1 cellular context compared by ENCODE assay signal in the genomic region with DNA sequence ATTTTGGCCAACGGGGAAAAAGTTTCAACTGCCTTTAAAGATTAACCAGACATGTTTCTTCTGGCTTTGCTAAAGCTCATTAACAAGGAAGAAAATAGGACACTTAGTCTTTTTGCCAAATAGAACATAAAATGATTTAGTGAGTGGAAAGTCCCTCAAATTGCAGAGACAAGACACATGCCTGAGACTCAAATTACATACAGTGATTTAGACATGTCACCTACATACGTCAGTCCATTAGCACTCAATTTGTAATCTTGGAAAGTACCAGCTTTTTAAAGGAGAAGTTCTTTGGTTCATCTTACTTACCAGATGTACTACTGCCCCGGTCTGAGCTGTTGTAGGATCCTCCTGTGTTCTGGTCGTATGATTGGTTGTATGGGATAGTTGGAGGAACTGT.
TF ChIP-seq lines count a peak whose summit lies in the region.

No MANE protein-coding gene starts in this region.

TF ChIP-seq in GM12878, 131 proteins besides CTCF, POLR2A, EP300 and RAD21 (continued from another document):
- TF ChIP-seq, protein P1, sequence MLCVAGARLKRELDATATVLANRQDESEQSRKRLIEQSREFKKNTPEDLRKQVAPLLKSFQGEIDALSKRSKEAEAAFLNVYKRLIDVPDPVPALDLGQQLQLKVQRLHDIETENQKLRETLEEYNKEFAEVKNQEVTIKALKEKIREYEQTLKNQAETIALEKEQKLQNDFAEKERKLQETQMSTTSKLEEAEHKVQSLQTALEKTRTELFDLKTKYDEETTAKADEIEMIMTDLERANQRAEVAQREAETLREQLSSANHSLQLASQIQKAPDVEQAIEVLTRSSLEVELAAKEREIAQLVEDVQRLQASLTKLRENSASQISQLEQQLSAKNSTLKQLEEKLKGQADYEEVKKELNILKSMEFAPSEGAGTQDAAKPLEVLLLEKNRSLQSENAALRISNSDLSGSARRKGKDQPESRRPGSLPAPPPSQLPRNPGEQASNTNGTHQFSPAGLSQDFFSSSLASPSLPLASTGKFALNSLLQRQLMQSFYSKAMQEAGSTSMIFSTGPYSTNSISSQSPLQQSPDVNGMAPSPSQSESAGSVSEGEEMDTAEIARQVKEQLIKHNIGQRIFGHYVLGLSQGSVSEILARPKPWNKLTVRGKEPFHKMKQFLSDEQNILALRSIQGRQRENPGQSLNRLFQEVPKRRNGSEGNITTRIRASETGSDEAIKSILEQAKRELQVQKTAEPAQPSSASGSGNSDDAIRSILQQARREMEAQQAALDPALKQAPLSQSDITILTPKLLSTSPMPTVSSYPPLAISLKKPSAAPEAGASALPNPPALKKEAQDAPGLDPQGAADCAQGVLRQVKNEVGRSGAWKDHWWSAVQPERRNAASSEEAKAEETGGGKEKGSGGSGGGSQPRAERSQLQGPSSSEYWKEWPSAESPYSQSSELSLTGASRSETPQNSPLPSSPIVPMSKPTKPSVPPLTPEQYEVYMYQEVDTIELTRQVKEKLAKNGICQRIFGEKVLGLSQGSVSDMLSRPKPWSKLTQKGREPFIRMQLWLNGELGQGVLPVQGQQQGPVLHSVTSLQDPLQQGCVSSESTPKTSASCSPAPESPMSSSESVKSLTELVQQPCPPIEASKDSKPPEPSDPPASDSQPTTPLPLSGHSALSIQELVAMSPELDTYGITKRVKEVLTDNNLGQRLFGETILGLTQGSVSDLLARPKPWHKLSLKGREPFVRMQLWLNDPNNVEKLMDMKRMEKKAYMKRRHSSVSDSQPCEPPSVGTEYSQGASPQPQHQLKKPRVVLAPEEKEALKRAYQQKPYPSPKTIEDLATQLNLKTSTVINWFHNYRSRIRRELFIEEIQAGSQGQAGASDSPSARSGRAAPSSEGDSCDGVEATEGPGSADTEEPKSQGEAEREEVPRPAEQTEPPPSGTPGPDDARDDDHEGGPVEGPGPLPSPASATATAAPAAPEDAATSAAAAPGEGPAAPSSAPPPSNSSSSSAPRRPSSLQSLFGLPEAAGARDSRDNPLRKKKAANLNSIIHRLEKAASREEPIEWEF (IDR thresholded peaks at IDR 0.05; ENCODE audit: insufficient replicate concordance, low read depth, low read length) = no peak
- no peak for TF ChIP-seq MYB (IDR thresholded peaks at IDR 0.05; ENCODE audit: borderline replicate concordance, low read depth, low read length)
- TF ChIP-seq STAT1 (conservative IDR thresholded peaks at IDR 0.05) = no peak
- TF ChIP-seq POLR2AphosphoS5 (IDR thresholded peaks at IDR 0.05; ENCODE audit: low read length) = no peak
- no peak for TF ChIP-seq CREM (IDR thresholded peaks at IDR 0.05; ENCODE audit: low read depth)
- no peak for TF ChIP-seq TCF12 (IDR thresholded peaks at IDR 0.05; ENCODE audit: low read depth, low read length)
- no peak for TF ChIP-seq NFXL1 (IDR thresholded peaks at IDR 0.05; ENCODE audit: borderline replicate concordance)
- TF ChIP-seq NFIC (IDR thresholded peaks at IDR 0.05; ENCODE audit: low read depth, low read length) = no peak
- TF ChIP-seq, protein P2, sequence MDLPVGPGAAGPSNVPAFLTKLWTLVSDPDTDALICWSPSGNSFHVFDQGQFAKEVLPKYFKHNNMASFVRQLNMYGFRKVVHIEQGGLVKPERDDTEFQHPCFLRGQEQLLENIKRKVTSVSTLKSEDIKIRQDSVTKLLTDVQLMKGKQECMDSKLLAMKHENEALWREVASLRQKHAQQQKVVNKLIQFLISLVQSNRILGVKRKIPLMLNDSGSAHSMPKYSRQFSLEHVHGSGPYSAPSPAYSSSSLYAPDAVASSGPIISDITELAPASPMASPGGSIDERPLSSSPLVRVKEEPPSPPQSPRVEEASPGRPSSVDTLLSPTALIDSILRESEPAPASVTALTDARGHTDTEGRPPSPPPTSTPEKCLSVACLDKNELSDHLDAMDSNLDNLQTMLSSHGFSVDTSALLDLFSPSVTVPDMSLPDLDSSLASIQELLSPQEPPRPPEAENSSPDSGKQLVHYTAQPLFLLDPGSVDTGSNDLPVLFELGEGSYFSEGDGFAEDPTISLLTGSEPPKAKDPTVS (IDR thresholded peaks at IDR 0.05; ENCODE audit: low read depth, low read length) = no peak
- TF ChIP-seq ZBED1 (IDR thresholded peaks at IDR 0.05; ENCODE audit: borderline replicate concordance) = no peak
- TF ChIP-seq, protein P3, sequence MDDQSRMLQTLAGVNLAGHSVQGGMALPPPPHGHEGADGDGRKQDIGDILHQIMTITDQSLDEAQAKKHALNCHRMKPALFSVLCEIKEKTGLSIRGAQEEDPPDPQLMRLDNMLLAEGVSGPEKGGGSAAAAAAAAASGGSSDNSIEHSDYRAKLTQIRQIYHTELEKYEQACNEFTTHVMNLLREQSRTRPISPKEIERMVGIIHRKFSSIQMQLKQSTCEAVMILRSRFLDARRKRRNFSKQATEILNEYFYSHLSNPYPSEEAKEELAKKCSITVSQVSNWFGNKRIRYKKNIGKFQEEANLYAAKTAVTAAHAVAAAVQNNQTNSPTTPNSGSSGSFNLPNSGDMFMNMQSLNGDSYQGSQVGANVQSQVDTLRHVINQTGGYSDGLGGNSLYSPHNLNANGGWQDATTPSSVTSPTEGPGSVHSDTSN (IDR thresholded peaks at IDR 0.05; ENCODE audit: insufficient replicate concordance, low read depth, low read length) = no peak
- TF ChIP-seq HDAC2 (IDR thresholded peaks at IDR 0.05) = no peak
- no peak for TF ChIP-seq EGR1 (IDR thresholded peaks at IDR 0.05; ENCODE audit: borderline replicate concordance in 1 of 2, low read depth in 2 of 2, low read length in 2 of 2)
- TF ChIP-seq NRF1 (conservative IDR thresholded peaks at IDR 0.05; ENCODE audit: low read depth, low read length) = no peak
- no peak for TF ChIP-seq ESRRA (IDR thresholded peaks at IDR 0.05; ENCODE audit: low read length)
- TF ChIP-seq LARP7 (IDR thresholded peaks at IDR 0.05) = no peak
- TF ChIP-seq TAF1 (IDR thresholded peaks at IDR 0.05; ENCODE audit: borderline replicate concordance, low read depth, low read length) = no peak
- TF ChIP-seq MTA2 (IDR thresholded peaks at IDR 0.05; ENCODE audit: low read depth) = peak; percentile 91
- TF ChIP-seq ATF7 (IDR thresholded peaks at IDR 0.05; ENCODE audit: low read depth) = peak; percentile 74
- TF ChIP-seq ZNF207 (IDR thresholded peaks at IDR 0.05; ENCODE audit: borderline replicate concordance) = no peak
- no peak for TF ChIP-seq SIN3A (IDR thresholded peaks at IDR 0.05; ENCODE audit: low read depth, low read length)
- no peak for TF ChIP-seq CEBPB (IDR thresholded peaks at IDR 0.05; ENCODE audit: borderline replicate concordance in 1 of 2, low read depth in 2 of 2, low read length in 2 of 2)
- TF ChIP-seq, protein P4, sequence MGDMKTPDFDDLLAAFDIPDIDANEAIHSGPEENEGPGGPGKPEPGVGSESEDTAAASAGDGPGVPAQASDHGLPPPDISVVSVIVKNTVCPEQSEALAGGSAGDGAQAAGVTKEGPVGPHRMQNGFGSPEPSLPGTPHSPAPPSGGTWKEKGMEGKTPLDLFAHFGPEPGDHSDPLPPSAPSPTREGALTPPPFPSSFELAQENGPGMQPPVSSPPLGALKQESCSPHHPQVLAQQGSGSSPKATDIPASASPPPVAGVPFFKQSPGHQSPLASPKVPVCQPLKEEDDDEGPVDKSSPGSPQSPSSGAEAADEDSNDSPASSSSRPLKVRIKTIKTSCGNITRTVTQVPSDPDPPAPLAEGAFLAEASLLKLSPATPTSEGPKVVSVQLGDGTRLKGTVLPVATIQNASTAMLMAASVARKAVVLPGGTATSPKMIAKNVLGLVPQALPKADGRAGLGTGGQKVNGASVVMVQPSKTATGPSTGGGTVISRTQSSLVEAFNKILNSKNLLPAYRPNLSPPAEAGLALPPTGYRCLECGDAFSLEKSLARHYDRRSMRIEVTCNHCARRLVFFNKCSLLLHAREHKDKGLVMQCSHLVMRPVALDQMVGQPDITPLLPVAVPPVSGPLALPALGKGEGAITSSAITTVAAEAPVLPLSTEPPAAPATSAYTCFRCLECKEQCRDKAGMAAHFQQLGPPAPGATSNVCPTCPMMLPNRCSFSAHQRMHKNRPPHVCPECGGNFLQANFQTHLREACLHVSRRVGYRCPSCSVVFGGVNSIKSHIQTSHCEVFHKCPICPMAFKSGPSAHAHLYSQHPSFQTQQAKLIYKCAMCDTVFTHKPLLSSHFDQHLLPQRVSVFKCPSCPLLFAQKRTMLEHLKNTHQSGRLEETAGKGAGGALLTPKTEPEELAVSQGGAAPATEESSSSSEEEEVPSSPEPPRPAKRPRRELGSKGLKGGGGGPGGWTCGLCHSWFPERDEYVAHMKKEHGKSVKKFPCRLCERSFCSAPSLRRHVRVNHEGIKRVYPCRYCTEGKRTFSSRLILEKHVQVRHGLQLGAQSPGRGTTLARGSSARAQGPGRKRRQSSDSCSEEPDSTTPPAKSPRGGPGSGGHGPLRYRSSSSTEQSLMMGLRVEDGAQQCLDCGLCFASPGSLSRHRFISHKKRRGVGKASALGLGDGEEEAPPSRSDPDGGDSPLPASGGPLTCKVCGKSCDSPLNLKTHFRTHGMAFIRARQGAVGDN (IDR thresholded peaks at IDR 0.05) = peak; percentile 88
- no peak for TF ChIP-seq FOXM1 (IDR thresholded peaks at IDR 0.05; ENCODE audit: low read depth, low read length)
- TF ChIP-seq, protein P5, sequence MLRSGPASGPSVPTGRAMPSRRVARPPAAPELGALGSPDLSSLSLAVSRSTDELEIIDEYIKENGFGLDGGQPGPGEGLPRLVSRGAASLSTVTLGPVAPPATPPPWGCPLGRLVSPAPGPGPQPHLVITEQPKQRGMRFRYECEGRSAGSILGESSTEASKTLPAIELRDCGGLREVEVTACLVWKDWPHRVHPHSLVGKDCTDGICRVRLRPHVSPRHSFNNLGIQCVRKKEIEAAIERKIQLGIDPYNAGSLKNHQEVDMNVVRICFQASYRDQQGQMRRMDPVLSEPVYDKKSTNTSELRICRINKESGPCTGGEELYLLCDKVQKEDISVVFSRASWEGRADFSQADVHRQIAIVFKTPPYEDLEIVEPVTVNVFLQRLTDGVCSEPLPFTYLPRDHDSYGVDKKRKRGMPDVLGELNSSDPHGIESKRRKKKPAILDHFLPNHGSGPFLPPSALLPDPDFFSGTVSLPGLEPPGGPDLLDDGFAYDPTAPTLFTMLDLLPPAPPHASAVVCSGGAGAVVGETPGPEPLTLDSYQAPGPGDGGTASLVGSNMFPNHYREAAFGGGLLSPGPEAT (IDR thresholded peaks at IDR 0.05; ENCODE audit: low read depth) = peak; percentile 96
